15 cellular contexts compared by ENCODE assay signal in genomic region chr15:101086394-101087171, GRCh38.
"Had no signal": no experiment of that assay in that cellular context is flagged by ENCODE, and none has a peak within 500 bp of the region (broad histone marks: within the 10 kb centered on the region; RNA-seq: fewer than 3 reads in every experiment).

No MANE protein-coding gene starts in this region.

- FAIRE-seq: keratinocyte, small intestine had no signal

- H3K36me3 ChIP-seq: adrenal gland, gastroesophageal sphincter, neutrophil, right atrium auricular region had no signal

- DNase-seq: activated B cell treated with CpG ODN at 0.5 μM for 24 hours; activated CD4-positive, alpha-beta T cell treated with anti-CD3 and anti-CD28 coated beads, Interleukin-2, amount 10 ng/mL, durations not matched to agents 7 days and 5 days; activated naive CD4-positive, alpha-beta T cell treated with anti-CD3 and anti-CD28 coated beads, Interleukin-2, amount 50 U/mL, for 16 hours; adrenal gland; cortex of kidney; effector CD8-positive, alpha-beta T cell; small intestine; stimulated activated naive CD4-positive, alpha-beta T cell had no signal

- H3K9me3 ChIP-seq: adrenal gland, gastroesophageal sphincter, neutrophil, right atrium auricular region had no signal

- H3K27ac ChIP-seq: gastroesophageal sphincter, neutrophil, right atrium auricular region had no signal

- H3K36me3 Mint-ChIP-seq: brain, type B pancreatic cell had no signal

- H3K27me3 Mint-ChIP-seq: activated B cell treated with CpG ODN at 0.5 μM for 24 hours had no signal

- H3K27me3 ChIP-seq: adrenal gland, gastroesophageal sphincter, neutrophil, right atrium auricular region had no signal

- H3K4me1 Mint-ChIP-seq: activated B cell treated with CpG ODN at 0.5 μM for 24 hours; central memory CD8-positive, alpha-beta T cell had no signal

- ATAC-seq: gastroesophageal sphincter had no signal

- H3K9me3 Mint-ChIP-seq: activated B cell treated with CpG ODN at 0.5 μM for 24 hours; activated CD4-positive, alpha-beta T cell treated with anti-CD3 and anti-CD28 coated beads, Interleukin-2, amount 10 ng/mL, durations not matched to agents 7 days and 5 days; central memory CD8-positive, alpha-beta T cell; type B pancreatic cell had no signal

- H3K4me3 Mint-ChIP-seq: activated B cell treated with CpG ODN at 0.5 μM for 24 hours; activated CD4-positive, alpha-beta T cell treated with anti-CD3 and anti-CD28 coated beads, Interleukin-2, amount 10 ng/mL, durations not matched to agents 7 days and 5 days; brain; central memory CD8-positive, alpha-beta T cell; type B pancreatic cell had no signal

- H3K27ac Mint-ChIP-seq: activated B cell treated with CpG ODN at 0.5 μM for 24 hours; activated CD4-positive, alpha-beta T cell treated with anti-CD3 and anti-CD28 coated beads, Interleukin-2, amount 10 ng/mL, durations not matched to agents 7 days and 5 days; brain; type B pancreatic cell had no signal

- H3K4me3 ChIP-seq: adrenal gland, gastroesophageal sphincter, right atrium auricular region had no signal
